Comparison of ENCODE assay signal across 10 cellular contexts in the genomic region with DNA sequence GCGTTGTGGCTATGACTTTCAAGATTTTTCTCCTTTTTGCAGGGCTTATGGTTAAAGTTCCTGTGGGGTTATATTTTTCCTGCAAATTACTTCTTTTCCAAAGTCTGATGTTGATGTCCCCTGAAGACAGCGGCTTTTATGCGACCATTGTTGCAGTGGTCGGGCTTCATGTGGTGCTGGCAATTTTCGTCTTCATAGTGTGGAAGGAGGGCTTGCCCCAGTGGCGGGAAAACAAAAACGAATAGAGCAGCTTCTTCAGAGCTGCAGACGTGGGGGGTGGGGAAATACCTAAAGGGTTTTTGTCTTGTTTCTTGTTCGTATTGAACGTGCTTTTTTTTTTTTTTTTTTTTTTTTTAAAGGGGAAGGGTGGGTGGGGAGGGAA. TPM values are rescaled to one million over a fixed set of nuclear protein-coding genes. Genes with fewer than 3 reads are reported as not detected.
DNase-seq lines count a peak whose midpoint lies in the region; ATAC-seq and TF ChIP-seq lines count a peak whose summit lies in the region.
"Had no signal": no experiment of that assay in that cellular context is flagged by ENCODE, and none has a peak within 500 bp of the region (broad histone marks: within the 10 kb centered on the region; RNA-seq: fewer than 3 reads in every experiment).

No MANE protein-coding gene starts in this region.

- H3K4me1 ChIP-seq in heart right ventricle (peaks cover 0 to 9% (median 0%) of the 10 kb centered on the region in 9 donors), right cardiac atrium (ENCODE audit: control insufficient read depth, insufficient read depth, low read length) (no peaks in the 10 kb centered on the region), fibroblast of lung (ENCODE audit: control insufficient read depth, extremely low read depth, insufficient read depth, low read length) (no peaks in the 10 kb centered on the region), vagina (no peaks in the 10 kb centered on the region), gastroesophageal sphincter (peaks cover 0 to 17% (median 0%) of the 10 kb centered on the region in 3 donors)

- H3K9me3 ChIP-seq in heart right ventricle (peaks cover 0 to 3% (median 0%) of the 10 kb centered on the region in 11 donors), right cardiac atrium (ENCODE audit: control insufficient read depth, low read length) (no peaks in the 10 kb centered on the region), fibroblast of lung (ENCODE audit: control insufficient read depth, insufficient read depth, low read depth, low read length) (no peaks in the 10 kb centered on the region), vagina (no peaks in the 10 kb centered on the region), gastroesophageal sphincter (no peaks in the 10 kb centered on the region)

- H3K27me3 ChIP-seq in heart right ventricle (no peaks in the 10 kb centered on the region), right cardiac atrium (ENCODE audit: control insufficient read depth, insufficient read depth) (no peaks in the 10 kb centered on the region), fibroblast of lung (ENCODE audit: control insufficient read depth, insufficient read depth, low read length) (no peaks in the 10 kb centered on the region), vagina (no peaks in the 10 kb centered on the region), gastroesophageal sphincter (no peaks in the 10 kb centered on the region)

- DNase-seq in heart right ventricle (no peak), right cardiac atrium (no peak), fibroblast of lung (ENCODE audit: low read depth in 2 of 2) (peak in 1 of 2 donors; percentile 15), vagina (ENCODE audit: extremely low spot score in 2 of 2) (no peak), NCI-H1092 (lab: John Stamatoyannopoulos, UW) (no peak)
- DNase-seq in stimulated activated CD4-positive, alpha-beta T cell treated with anti-CD3 and anti-CD28 coated beads, Interleukin-4, amount 100 ng/mL, for 4 hours, result no peak
- DNase-seq: ACHN; activated naive CD8-positive, alpha-beta T cell treated with anti-CD3 and anti-CD28 coated beads, Interleukin-2, amount 50 U/mL, for 24 hours had no signal

- peak overlapping the region; percentile 76 to 90 (median 84) for H3K4me3 Mint-ChIP-seq in nephron
- H3K4me3 Mint-ChIP-seq: activated naive CD8-positive, alpha-beta T cell treated with anti-CD3 and anti-CD28 coated beads, Interleukin-2, amount 50 U/mL, for 24 hours had no signal

- TF ChIP-seq CTCF in heart right ventricle (IDR thresholded peaks at IDR 0.05) (no peak), fibroblast of lung (conservative IDR thresholded peaks at IDR 0.05 in 1 of 2, IDR thresholded peaks at IDR 0.05 in 1 of 2; ENCODE audit: low read depth in 1 of 2, low read length in 2 of 2) (no peak), nephron (IDR thresholded peaks at IDR 0.05; ENCODE audit: unreplicated experiment in 3 of 3) (no peak), vagina (IDR thresholded peaks at IDR 0.05) (no peak), gastroesophageal sphincter (IDR thresholded peaks at IDR 0.05) (no peak)

- ATAC-seq in heart right ventricle, result no peak
- no peak for ATAC-seq in right cardiac atrium
- no peak for ATAC-seq in gastroesophageal sphincter
- ATAC-seq: activated naive CD8-positive, alpha-beta T cell treated with anti-CD3 and anti-CD28 coated beads, Interleukin-2, amount 50 U/mL, for 24 hours had no signal

- peak overlapping the region; percentile 68 to 81 (median 80) for H3K27ac Mint-ChIP-seq in nephron
- H3K27ac Mint-ChIP-seq: activated naive CD8-positive, alpha-beta T cell treated with anti-CD3 and anti-CD28 coated beads, Interleukin-2, amount 50 U/mL, for 24 hours had no signal

- peak overlapping the region; percentile 54 for H2AFZ ChIP-seq in fibroblast of lung (ENCODE audit: low read length)

- H3K9ac ChIP-seq in fibroblast of lung (ENCODE audit: insufficient read depth, low read length), result no peak overlapping the region

- no peaks in the 10 kb centered on the region for H3K9me3 Mint-ChIP-seq in nephron
- H3K9me3 Mint-ChIP-seq: activated naive CD8-positive, alpha-beta T cell treated with anti-CD3 and anti-CD28 coated beads, Interleukin-2, amount 50 U/mL, for 24 hours had no signal

- H3K36me3 ChIP-seq in heart right ventricle, result peaks cover 0 to 44% (median 10%) of the 10 kb centered on the region in 9 donors
- peaks cover 2% of the 10 kb centered on the region for H3K36me3 ChIP-seq in fibroblast of lung (ENCODE audit: control insufficient read depth, insufficient read depth, low read length)
- H3K36me3 ChIP-seq in vagina, result peaks cover 0 to 18% of the 10 kb centered on the region in 2 donors
- H3K36me3 ChIP-seq in gastroesophageal sphincter, result peaks cover 0 to 49% of the 10 kb centered on the region in 2 donors

- H3K4me2 ChIP-seq in fibroblast of lung (ENCODE audit: extremely low read depth, insufficient read depth, low read length), result peak overlapping the region; percentile 52

- H3K4me3 ChIP-seq in heart right ventricle (peak overlapping the region in 7 of 10 donors; percentile 8 to 37 (median 33)), right cardiac atrium (ENCODE audit: low read length) (no peak overlapping the region), fibroblast of lung (replicated peaks in 1 of 4; ENCODE audit: control extremely low read depth in 1 of 4, insufficient read depth in 1 of 4, low read depth in 3 of 4, low read length in 4 of 4) (peak overlapping the region in 3 of 4 experiments; percentile 10 to 60 (median 47)), vagina (peak overlapping the region; percentile 32 to 33), gastroesophageal sphincter (peak overlapping the region in 1 of 2 donors; percentile 46)

- intact Hi-C loops in heart right ventricle (cut with DNase I), result loop anchor here in 1 of 10 donors (10.0 kb wide), 1 partner anchor 74 kb away; no protein-coding TSS in a partner anchor
- intact Hi-C loops in right cardiac atrium (cut with DNase I), result no loop called here
- intact Hi-C loops in vagina (cut with DNase I), result no loop called here

- no peaks in the 10 kb centered on the region for H3K79me2 ChIP-seq in fibroblast of lung (ENCODE audit: control insufficient read depth, insufficient read depth, low read length)

- no peaks in the 10 kb centered on the region for H4K20me1 ChIP-seq in fibroblast of lung (ENCODE audit: control insufficient read depth, extremely low read depth, insufficient read depth, low read length)

- TF ChIP-seq EP300 in gastroesophageal sphincter (IDR thresholded peaks at IDR 0.05), result no peak

- H3K27ac ChIP-seq in heart right ventricle (no peak overlapping the region), right cardiac atrium (ENCODE audit: low read length) (no peak overlapping the region), fibroblast of lung (ENCODE audit: insufficient read depth, low read length) (no peak overlapping the region), vagina (no peak overlapping the region), gastroesophageal sphincter (peak overlapping the region in 2 of 4 donors; percentile 44 to 56)

- peaks cover 43% of the 10 kb centered on the region for H3K36me3 Mint-ChIP-seq in nephron (ENCODE audit: low read depth)

- WGBS in heart right ventricle, 2 donors, result 45 to 65% methylated on average over 10 of the region's 10 CpGs
- 52% methylated on average over 10 of the region's 10 CpGs for WGBS in right cardiac atrium
- 39 to 40% methylated on average over 7 to 9 of the region's 10 CpGs for WGBS in gastroesophageal sphincter (ENCODE audit: low coverage in 1 of 2), 2 donors

- H3K4me1 Mint-ChIP-seq in nephron, result peaks cover 16% of the 10 kb centered on the region
- H3K4me1 Mint-ChIP-seq: activated naive CD8-positive, alpha-beta T cell treated with anti-CD3 and anti-CD28 coated beads, Interleukin-2, amount 50 U/mL, for 24 hours had no signal

- H3K27me3 Mint-ChIP-seq in nephron (ENCODE audit: low read depth), result no peaks in the 10 kb centered on the region
- H3K27me3 Mint-ChIP-seq: activated naive CD8-positive, alpha-beta T cell treated with anti-CD3 and anti-CD28 coated beads, Interleukin-2, amount 50 U/mL, for 24 hours had no signal

- TF ChIP-seq POLR2A in vagina (IDR thresholded peaks at IDR 0.05) (no peak), gastroesophageal sphincter (IDR thresholded peaks at IDR 0.05) (no peak)

RNA-seq across cellular contexts. Expression of gene MCMBP, which starts 53.8 kb away (rescaled TPM):
- total RNA-seq in heart right ventricle, result 10 to 100 TPM; 24.0 to 41.9 (median 27.9) TPM
- polyA plus RNA-seq in heart right ventricle, result 10 to 100 TPM in 1 of 2 donors, 1 to 10 TPM in 1; 9.2 to 24.3 TPM
- total RNA-seq in right cardiac atrium, result 10 to 100 TPM; 24.8 to 30.9 (median 28.3) TPM
- polyA plus RNA-seq in right cardiac atrium, result 15.4 TPM
- 40.6 and 48.0 TPM in 2 replicates for total RNA-seq in fibroblast of lung
- 63.4 and 64.6 TPM in 2 replicates for polyA plus RNA-seq in fibroblast of lung
- 38.2 and 42.1 TPM in 2 replicates for polyA plus RNA-seq in fibroblast of lung (2012)
- 23.1 and 24.1 TPM in 2 replicates for polyA minus RNA-seq in fibroblast of lung (ENCODE audit: low replicate concordance)
- 53.0 TPM for total RNA-seq in vagina
- total RNA-seq in gastroesophageal sphincter, result 10 to 100 TPM; 45.0 to 68.0 (median 54.8) TPM
